Comparison of ENCODE assay signal across 1 cellular context in the genomic region with DNA sequence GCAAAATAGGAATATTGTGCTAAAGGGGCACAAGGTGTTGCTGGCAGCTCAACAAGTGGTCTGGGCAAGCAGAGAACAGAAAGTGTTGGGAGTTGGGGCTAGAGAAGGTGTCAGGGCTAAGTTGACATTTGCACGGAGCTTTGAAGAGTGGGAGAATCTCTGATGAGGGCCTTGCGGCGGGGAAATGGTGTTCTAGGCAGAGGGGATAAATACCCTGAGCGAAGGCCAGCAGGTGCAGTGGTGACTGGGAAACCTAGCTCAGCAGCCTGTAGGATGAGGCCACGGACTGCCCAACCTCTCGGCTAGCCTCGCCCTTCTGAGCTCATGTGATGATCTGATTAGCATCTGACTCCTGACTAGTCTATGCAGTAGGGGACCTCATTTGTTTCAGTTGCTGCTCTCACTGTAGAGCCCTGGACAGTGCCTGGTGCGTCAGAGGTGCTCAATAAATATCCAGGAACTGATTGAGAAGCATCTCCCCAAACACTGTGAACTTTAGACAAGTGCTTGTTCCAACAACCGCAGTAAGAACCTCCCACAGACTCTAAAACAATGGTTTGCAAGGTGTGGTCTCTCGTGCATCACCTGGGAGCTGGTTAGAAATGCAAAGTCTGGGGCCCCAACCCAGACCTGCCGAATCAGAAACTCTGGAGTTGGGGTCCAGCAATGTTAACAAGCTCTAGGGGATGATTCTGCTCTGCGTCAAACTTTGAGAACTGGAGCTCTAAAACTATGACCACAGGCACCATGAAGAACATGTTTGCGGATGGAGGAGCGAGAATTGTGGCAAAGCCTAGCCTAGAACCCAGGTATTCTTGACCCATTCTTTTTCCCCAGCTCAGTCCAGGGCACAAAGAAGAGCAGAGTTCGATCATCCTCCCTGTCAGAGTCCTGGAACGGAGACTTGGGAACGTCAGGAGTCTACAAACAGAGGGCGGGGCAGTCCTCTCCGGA.
TF ChIP-seq lines count a peak whose summit lies in the region.

No MANE protein-coding gene starts in this region.

TF ChIP-seq in HCT116, 20 proteins besides CTCF, POLR2A, EP300 and RAD21 (continued from another document):
- TF ChIP-seq, protein P1, sequence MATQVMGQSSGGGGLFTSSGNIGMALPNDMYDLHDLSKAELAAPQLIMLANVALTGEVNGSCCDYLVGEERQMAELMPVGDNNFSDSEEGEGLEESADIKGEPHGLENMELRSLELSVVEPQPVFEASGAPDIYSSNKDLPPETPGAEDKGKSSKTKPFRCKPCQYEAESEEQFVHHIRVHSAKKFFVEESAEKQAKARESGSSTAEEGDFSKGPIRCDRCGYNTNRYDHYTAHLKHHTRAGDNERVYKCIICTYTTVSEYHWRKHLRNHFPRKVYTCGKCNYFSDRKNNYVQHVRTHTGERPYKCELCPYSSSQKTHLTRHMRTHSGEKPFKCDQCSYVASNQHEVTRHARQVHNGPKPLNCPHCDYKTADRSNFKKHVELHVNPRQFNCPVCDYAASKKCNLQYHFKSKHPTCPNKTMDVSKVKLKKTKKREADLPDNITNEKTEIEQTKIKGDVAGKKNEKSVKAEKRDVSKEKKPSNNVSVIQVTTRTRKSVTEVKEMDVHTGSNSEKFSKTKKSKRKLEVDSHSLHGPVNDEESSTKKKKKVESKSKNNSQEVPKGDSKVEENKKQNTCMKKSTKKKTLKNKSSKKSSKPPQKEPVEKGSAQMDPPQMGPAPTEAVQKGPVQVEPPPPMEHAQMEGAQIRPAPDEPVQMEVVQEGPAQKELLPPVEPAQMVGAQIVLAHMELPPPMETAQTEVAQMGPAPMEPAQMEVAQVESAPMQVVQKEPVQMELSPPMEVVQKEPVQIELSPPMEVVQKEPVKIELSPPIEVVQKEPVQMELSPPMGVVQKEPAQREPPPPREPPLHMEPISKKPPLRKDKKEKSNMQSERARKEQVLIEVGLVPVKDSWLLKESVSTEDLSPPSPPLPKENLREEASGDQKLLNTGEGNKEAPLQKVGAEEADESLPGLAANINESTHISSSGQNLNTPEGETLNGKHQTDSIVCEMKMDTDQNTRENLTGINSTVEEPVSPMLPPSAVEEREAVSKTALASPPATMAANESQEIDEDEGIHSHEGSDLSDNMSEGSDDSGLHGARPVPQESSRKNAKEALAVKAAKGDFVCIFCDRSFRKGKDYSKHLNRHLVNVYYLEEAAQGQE (IDR thresholded peaks at IDR 0.05; ENCODE audit: low read depth): no peak
- TF ChIP-seq, protein P2, sequence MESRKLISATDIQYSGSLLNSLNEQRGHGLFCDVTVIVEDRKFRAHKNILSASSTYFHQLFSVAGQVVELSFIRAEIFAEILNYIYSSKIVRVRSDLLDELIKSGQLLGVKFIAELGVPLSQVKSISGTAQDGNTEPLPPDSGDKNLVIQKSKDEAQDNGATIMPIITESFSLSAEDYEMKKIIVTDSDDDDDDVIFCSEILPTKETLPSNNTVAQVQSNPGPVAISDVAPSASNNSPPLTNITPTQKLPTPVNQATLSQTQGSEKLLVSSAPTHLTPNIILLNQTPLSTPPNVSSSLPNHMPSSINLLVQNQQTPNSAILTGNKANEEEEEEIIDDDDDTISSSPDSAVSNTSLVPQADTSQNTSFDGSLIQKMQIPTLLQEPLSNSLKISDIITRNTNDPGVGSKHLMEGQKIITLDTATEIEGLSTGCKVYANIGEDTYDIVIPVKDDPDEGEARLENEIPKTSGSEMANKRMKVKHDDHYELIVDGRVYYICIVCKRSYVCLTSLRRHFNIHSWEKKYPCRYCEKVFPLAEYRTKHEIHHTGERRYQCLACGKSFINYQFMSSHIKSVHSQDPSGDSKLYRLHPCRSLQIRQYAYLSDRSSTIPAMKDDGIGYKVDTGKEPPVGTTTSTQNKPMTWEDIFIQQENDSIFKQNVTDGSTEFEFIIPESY (IDR thresholded peaks at IDR 0.05; ENCODE audit: extremely low read depth, insufficient replicate concordance, low read length): no peak
- TF ChIP-seq ELF1 (IDR thresholded peaks at IDR 0.05; ENCODE audit: borderline replicate concordance, low read depth): no peak
- no peak for TF ChIP-seq JUND (IDR thresholded peaks at IDR 0.05)
- no peak for TF ChIP-seq ZNF274 (IDR thresholded peaks at IDR 0.05; ENCODE audit: low read depth, low read length)
- TF ChIP-seq, protein P3, sequence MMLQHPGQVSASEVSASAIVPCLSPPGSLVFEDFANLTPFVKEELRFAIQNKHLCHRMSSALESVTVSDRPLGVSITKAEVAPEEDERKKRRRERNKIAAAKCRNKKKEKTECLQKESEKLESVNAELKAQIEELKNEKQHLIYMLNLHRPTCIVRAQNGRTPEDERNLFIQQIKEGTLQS (IDR thresholded peaks at IDR 0.05): no peak
- no peak; the same call in 1 of the 2 replicates for TF ChIP-seq POLR2AphosphoS5 (IDR thresholded peaks at IDR 0.05; ENCODE audit: low read depth, low read length)
- no peak for TF ChIP-seq EZH2phosphoT487 (IDR thresholded peaks at IDR 0.05; ENCODE audit: borderline replicate concordance)
- no peak for TF ChIP-seq TCF7L2 (IDR thresholded peaks at IDR 0.05; ENCODE audit: borderline replicate concordance, extremely low read depth, insufficient read depth, insufficient read length)
- TF ChIP-seq SP1 (IDR thresholded peaks at IDR 0.05; ENCODE audit: low read depth): no peak
